ENCODE assay signal across 11 cellular contexts in genomic region chr14:24186831-24187537, GRCh38. TPM values are rescaled to one million over a fixed set of nuclear protein-coding genes. Genes with fewer than 3 reads are reported as not detected.
A peak's percentile ranks its signal among the peaks of the same experiment; 100 is the strongest.
DNase-seq lines count a peak whose midpoint lies in the region; ATAC-seq and TF ChIP-seq lines count a peak whose summit lies in the region.
"Had no signal": no experiment of that assay in that cellular context is flagged by ENCODE, and none has a peak within 500 bp of the region (broad histone marks: within the 10 kb centered on the region; RNA-seq: fewer than 3 reads in every experiment).

No MANE protein-coding gene starts in this region.

- H3K9me3 Mint-ChIP-seq in activated naive CD4-positive, alpha-beta T cell treated with anti-CD3 and anti-CD28 coated beads, Interleukin-2, amount 50 U/mL, for 24 hours = no peaks in the 10 kb centered on the region
- H3K9me3 Mint-ChIP-seq in WTC11 = no peaks in the 10 kb centered on the region
- H3K9me3 Mint-ChIP-seq in immature natural killer cell = no peaks in the 10 kb centered on the region

- H3K27ac ChIP-seq in upper lobe of right lung = no peak overlapping the region
- H3K27ac ChIP-seq in stomach = no peak overlapping the region

- WGBS in stomach, 5 donors = 92 to 98% (median 94%) methylated on average over 7 to 9 of the region's 9 CpGs

- peaks cover 4% of the 10 kb centered on the region for H3K36me3 Mint-ChIP-seq in activated naive CD4-positive, alpha-beta T cell treated with anti-CD3 and anti-CD28 coated beads, Interleukin-2, amount 50 U/mL, for 24 hours
- H3K36me3 Mint-ChIP-seq in WTC11 = peaks cover 33% of the 10 kb centered on the region
- H3K36me3 Mint-ChIP-seq in immature natural killer cell = peaks cover 0 to 9% (median 3%) of the 10 kb centered on the region in 3 donors

- CTCF ChIA-PET in WTC11 (lab: Charles Lee) = interaction anchor here (3.3 kb wide), 1 partner anchor 26 kb away, joined by 24 read pairs; the partner anchor contains the start of gene IRF9

- no peaks in the 10 kb centered on the region for H3K27me3 Mint-ChIP-seq in activated naive CD4-positive, alpha-beta T cell treated with anti-CD3 and anti-CD28 coated beads, Interleukin-2, amount 50 U/mL, for 24 hours
- H3K27me3 Mint-ChIP-seq in WTC11 (ENCODE audit: low read depth) = no peaks in the 10 kb centered on the region
- H3K27me3 Mint-ChIP-seq in immature natural killer cell (ENCODE audit: low read depth in 3 of 3) = peaks cover 9 to 23% (median 11%) of the 10 kb centered on the region in 3 donors

- ATAC-seq in WTC11 (no peak), upper lobe of right lung (no peak), GM21423 (IDR thresholded peaks at IDR 0.05; ENCODE audit: unreplicated experiment) (no peak)
- ATAC-seq: body of pancreas, esophagus mucosa had no signal

- H3K4me3 ChIP-seq in upper lobe of right lung (no peak overlapping the region), stomach (peak overlapping the region in 1 of 4 donors; percentile 87)
- H3K4me3 ChIP-seq: body of pancreas had no signal

- intact Hi-C loops in upper lobe of right lung (cut with DNase I) (no loop called here), stomach (cut with DNase I; ENCODE audit: low total_unique reads) (no loop called here)

- TF ChIP-seq POLR2A in stomach (IDR thresholded peaks at IDR 0.05) = no peak

- H3K36me3 ChIP-seq in upper lobe of right lung (peaks cover 57% of the 10 kb centered on the region), stomach (peaks cover 46 to 78% (median 71%) of the 10 kb centered on the region in 4 donors)

- peaks cover 17% of the 10 kb centered on the region for H3K4me1 ChIP-seq in upper lobe of right lung
- peaks cover 13 to 38% (median 26%) of the 10 kb centered on the region in 4 donors for H3K4me1 ChIP-seq in stomach

- H3K4me1 Mint-ChIP-seq in activated naive CD4-positive, alpha-beta T cell treated with anti-CD3 and anti-CD28 coated beads, Interleukin-2, amount 50 U/mL, for 24 hours = peaks cover 44% of the 10 kb centered on the region
- H3K4me1 Mint-ChIP-seq in WTC11 (peaks cover 16% of the 10 kb centered on the region), immature natural killer cell (peaks cover 28 to 29% of the 10 kb centered on the region in 2 donors)

- no peak for TF ChIP-seq EP300 in stomach (IDR thresholded peaks at IDR 0.05)

- H3K4me3 Mint-ChIP-seq in activated naive CD4-positive, alpha-beta T cell treated with anti-CD3 and anti-CD28 coated beads, Interleukin-2, amount 50 U/mL, for 24 hours = peak overlapping the region; percentile 92
- H3K4me3 Mint-ChIP-seq in WTC11 (peak overlapping the region; percentile 89), immature natural killer cell (peak overlapping the region; percentile 57 to 90 (median 68))

- H3K27me3 ChIP-seq in upper lobe of right lung (no peaks in the 10 kb centered on the region), stomach (no peaks in the 10 kb centered on the region)
- H3K27me3 ChIP-seq: body of pancreas had no signal

- TF ChIP-seq CTCF in WTC11 (IDR thresholded peaks at IDR 0.05) (no peak), upper lobe of right lung (IDR thresholded peaks at IDR 0.05) (no peak), stomach (IDR thresholded peaks at IDR 0.05) (no peak)

- no peak for DNase-seq in activated naive CD4-positive, alpha-beta T cell treated with Interleukin-2 at 50 U/mL for 16 hours
- DNase-seq in WTC11 (ENCODE audit: low spot score) (no peak), immature natural killer cell (no peak), upper lobe of right lung (peak; percentile 33), HT-29 (ENCODE audit: low spot score) (no peak), stomach (no peak)
- DNase-seq: AML-193, body of pancreas had no signal

- no peak overlapping the region for H3K27ac Mint-ChIP-seq in activated naive CD4-positive, alpha-beta T cell treated with anti-CD3 and anti-CD28 coated beads, Interleukin-2, amount 50 U/mL, for 24 hours
- H3K27ac Mint-ChIP-seq in WTC11 = no peak overlapping the region
- peak overlapping the region; percentile 68 to 95 (median 89) for H3K27ac Mint-ChIP-seq in immature natural killer cell

- POLR2A ChIA-PET in WTC11 (lab: Charles Lee) = no interaction called here

- H3K9me3 ChIP-seq in upper lobe of right lung (no peaks in the 10 kb centered on the region), stomach (no peaks in the 10 kb centered on the region)
- H3K9me3 ChIP-seq: body of pancreas had no signal

TF ChIP-seq in WTC11, 78 proteins besides CTCF, POLR2A, EP300 and RAD21 (continues in another document):
- no peak for TF ChIP-seq ERG (CRISPR knock-in tag; IDR thresholded peaks at IDR 0.05)
- TF ChIP-seq TCF7 (CRISPR knock-in tag; IDR thresholded peaks at IDR 0.05; ENCODE audit: low read depth) = no peak
- TF ChIP-seq PRRX2 (CRISPR knock-in tag; IDR thresholded peaks at IDR 0.05) = no peak
- TF ChIP-seq ETV6 (CRISPR knock-in tag; IDR thresholded peaks at IDR 0.05) = no peak
- no peak for TF ChIP-seq NFYB (CRISPR knock-in tag; conservative IDR thresholded peaks at IDR 0.05; ENCODE audit: low read depth)
- TF ChIP-seq HMGXB4 (CRISPR knock-in tag; IDR thresholded peaks at IDR 0.05) = no peak
- no peak for TF ChIP-seq ZNF219 (CRISPR knock-in tag; IDR thresholded peaks at IDR 0.05; ENCODE audit: borderline replicate concordance)

RNA-seq across cellular contexts. Expression of gene IPO4, which starts 1.6 kb away (rescaled TPM):
- total RNA-seq in WTC11 (2021) (87.6 to 128 TPM (median 91.2 TPM) in 3 replicates), upper lobe of right lung (25.1 TPM), stomach (100 to 1,000 TPM in 1 of 5 donors, 10 to 100 TPM in 4; 14.3 to 227 (median 23.9) TPM)
- polyA plus RNA-seq in immature natural killer cell (10 to 100 TPM; 10.1 to 21.0 (median 11.3) TPM), stomach (10 to 100 TPM in 1 of 3 donors, 1 to 10 TPM in 2; 9.3 to 15.2 (median 9.8) TPM)
- 110 and 182 TPM in 2 replicates for total RNA-seq in HT-29 (2014; rRNA removed; shearing (Covaris generic))

RNA-seq across cellular contexts. Expression of gene TM9SF1, which starts 8.3 kb away (rescaled TPM):
- total RNA-seq in WTC11 (2021) = 27.9 to 29.2 TPM (median 28.4 TPM) in 3 replicates
- polyA plus RNA-seq in immature natural killer cell = 10 to 100 TPM; 31.0 to 60.5 (median 42.4) TPM
- total RNA-seq in upper lobe of right lung = 52.0 TPM
- total RNA-seq in HT-29 (2014; rRNA removed; shearing (Covaris generic)) = 41.4 and 44.4 TPM in 2 replicates
- total RNA-seq in stomach = 10 to 100 TPM in 4 of 5 donors, 1 to 10 TPM in 1; 6.4 to 79.7 (median 31.6) TPM
- polyA plus RNA-seq in stomach = 10 to 100 TPM; 14.6 to 28.2 (median 14.7) TPM

RNA-seq across cellular contexts. Expression of gene REC8, which starts 15.1 kb away (rescaled TPM):
- total RNA-seq in WTC11 (2021) = 29.6 to 32.2 TPM (median 31.5 TPM) in 3 replicates
- 10 to 100 TPM in 1 of 3 donors, 1 to 10 TPM in 2; 1.7 to 15.2 (median 3.8) TPM for polyA plus RNA-seq in immature natural killer cell
- total RNA-seq in upper lobe of right lung = 18.5 TPM
- total RNA-seq in HT-29 (2014; rRNA removed; shearing (Covaris generic)) = 3.4 and 14.0 TPM in 2 replicates
- 100 to 1,000 TPM in 1 of 5 donors, 10 to 100 TPM in 4; 14.5 to 122 (median 45.5) TPM for total RNA-seq in stomach
- polyA plus RNA-seq in stomach = 10 to 100 TPM; 20.9 to 64.4 (median 38.7) TPM

RNA-seq across cellular contexts. Expression of gene TSSK4, which starts 18.5 kb away (rescaled TPM):
- total RNA-seq in WTC11 (2021) = 0.13 to 0.16 TPM in 2 of 3 replicates, not detected in the other
- polyA plus RNA-seq in immature natural killer cell = 1 to 10 TPM in 2 of 3 donors, under 1 TPM in 1; 0.38 to 3.0 (median 3.0) TPM
- total RNA-seq in upper lobe of right lung = not detected
- total RNA-seq in HT-29 (2014; rRNA removed; shearing (Covaris generic)) = not detected in 2 replicates
- under 1 TPM in 1 of 5 donors, not detected in 4; 0.73 TPM for total RNA-seq in stomach
- polyA plus RNA-seq in stomach = not detected
- total RNA-seq: esophagus mucosa had no signal

RNA-seq across cellular contexts. Expression of gene IRF9, which starts 25.9 kb away (rescaled TPM):
- total RNA-seq in WTC11 (2021) (15.6 to 16.2 TPM (median 15.7 TPM) in 3 replicates), upper lobe of right lung (123 TPM), stomach (100 to 1,000 TPM in 2 of 5 donors, 10 to 100 TPM in 2, 1 to 10 TPM in 1; 1.4 to 143 (median 91.4) TPM)
- polyA plus RNA-seq in immature natural killer cell (100 to 1,000 TPM in 2 of 3 donors, 10 to 100 TPM in 1; 48.8 to 123 (median 102) TPM), stomach (100 to 1,000 TPM in 1 of 3 donors, 10 to 100 TPM in 2; 64.6 to 101 (median 65.1) TPM)
- total RNA-seq in HT-29 (2014; rRNA removed; shearing (Covaris generic)) = 49.6 and 69.8 TPM in 2 replicates

Comparison
In these comparisons a context has a peak if more than half of its experiments do, and no peak if none do; other contexts are left out.
1. H3K27ac Mint-ChIP-seq: peak in immature natural killer cell (6 of 6); none in activated naive CD4-positive, alpha-beta T cell treated with anti-CD3 and anti-CD28 coated beads, Interleukin-2, amount 50 U/mL, for 24 hours (single experiment) and WTC11 (single experiment).
2. Peak in every context shown above with its lines, with median percentiles within 50 percentile points of each other: H3K4me3 Mint-ChIP-seq.